16 cellular contexts compared by ENCODE assay signal in genomic region chr2:233287871-233288270, GRCh38. TPM values are rescaled to one million over a fixed set of nuclear protein-coding genes. Genes with fewer than 3 reads are reported as not detected.
"Had no signal": no experiment of that assay in that cellular context is flagged by ENCODE, and none has a peak within 500 bp of the region (broad histone marks: within the 10 kb centered on the region; RNA-seq: fewer than 3 reads in every experiment).

No MANE protein-coding gene starts in this region.

- ATAC-seq: left colon, SK-N-SH treated with all-trans-retinoic acid at 6 μM for 48 hours had no signal

- H3K27me3 Mint-ChIP-seq: naive B cell had no signal

- H3K9me3 Mint-ChIP-seq: activated T-helper 1 cell treated with anti-CD3 and anti-CD28 coated beads, Interleukin-12 subunit alpha, Interleukin-12 subunit beta, Interleukin-2, Interleukin-4 antibody, amounts not matched to agents 30 ng/mL and 10 ng/mL and 1 ng/mL, durations not matched to agents 14 hours and 24 hours and 36 hours; naive B cell had no signal

- DNase-seq: activated CD4-positive, CD25-positive, alpha-beta regulatory T cell; activated CD8-positive, alpha-beta memory T cell treated with anti-CD3 and anti-CD28 coated beads, Interleukin-2, amount 50 U/mL, for 4 hours; activated naive CD4-positive, alpha-beta T cell treated with anti-CD3 and anti-CD28 coated beads, Interleukin-2, amount 50 U/mL, for 16 hours; brain microvascular endothelial cell; erythroblast; left colon; naive B cell; stimulated activated CD4-positive, alpha-beta T cell treated with anti-CD3 and anti-CD28 coated beads, Interleukin-12 subunit alpha, Interleukin-12 subunit beta, amount 100 ng/mL, for 4 hours; stimulated activated naive CD4-positive, alpha-beta T cell treated with Interleukin-2 at 50 U/mL for 16 hours; T-helper 2 cell; thyroid gland had no signal

- H3K9me3 ChIP-seq: thyroid gland, vagina had no signal

- H3K27me3 ChIP-seq: brain microvascular endothelial cell, thyroid gland, vagina had no signal

- H3K27ac Mint-ChIP-seq: activated T-helper 1 cell treated with anti-CD3 and anti-CD28 coated beads, Interleukin-12 subunit alpha, Interleukin-12 subunit beta, Interleukin-2, Interleukin-4 antibody, amounts not matched to agents 30 ng/mL and 10 ng/mL and 1 ng/mL, durations not matched to agents 14 hours and 24 hours and 36 hours had no signal

- H3K4me3 ChIP-seq: lung, thyroid gland, vagina had no signal

- H3K27ac ChIP-seq: brain microvascular endothelial cell, thyroid gland, vagina had no signal

- H3K4me3 Mint-ChIP-seq: activated T-helper 1 cell treated with anti-CD3 and anti-CD28 coated beads, Interleukin-12 subunit alpha, Interleukin-12 subunit beta, Interleukin-2, Interleukin-4 antibody, amounts not matched to agents 30 ng/mL and 10 ng/mL and 1 ng/mL, durations not matched to agents 14 hours and 24 hours and 36 hours; naive B cell had no signal

RNA-seq across cellular contexts. Expression of gene SAG, which starts 19.7 kb away (rescaled TPM):
- total RNA-seq: glomerular endothelial cell, left colon, vagina had no signal
